Comparison of ENCODE assay signal across 10 cellular contexts in genomic region chr2:46937457-46937856, GRCh38. TPM values are rescaled to one million over a fixed set of nuclear protein-coding genes. Genes with fewer than 3 reads are reported as not detected.
DNase-seq lines count a peak whose midpoint lies in the region; ATAC-seq and TF ChIP-seq lines count a peak whose summit lies in the region.
"Had no signal": no experiment of that assay in that cellular context is flagged by ENCODE, and none has a peak within 500 bp of the region (broad histone marks: within the 10 kb centered on the region; RNA-seq: fewer than 3 reads in every experiment).

No MANE protein-coding gene starts in this region.

- H3F3A ChIP-seq in Loucy (ENCODE audit: low read depth): no peaks in the 10 kb centered on the region

- H3K36me3 Mint-ChIP-seq in osteocyte (ENCODE audit: unreplicated experiment): no peaks in the 10 kb centered on the region

- no peaks in the 10 kb centered on the region for H3K9me3 ChIP-seq in Loucy (ENCODE audit: insufficient read depth, low read depth, low read length)
- H3K9me3 ChIP-seq: gastrocnemius medialis, stomach had no signal

- DNase-seq in EH (ENCODE audit: low read depth) (peak; percentile 31), choroid plexus epithelial cell (ENCODE audit: low read depth) (peak; percentile 33), osteocyte (ENCODE audit: extremely low spot score, unreplicated experiment) (no peak), NCI-H748 (lab: John Stamatoyannopoulos, UW; ENCODE audit: unreplicated experiment) (no peak)
- DNase-seq: gastrocnemius medialis, NCI-H524, stomach had no signal

- H3K27me3 ChIP-seq in Loucy (ENCODE audit: insufficient read depth, low read length, poor library complexity, severe bottlenecking): no peaks in the 10 kb centered on the region
- H3K27me3 ChIP-seq: gastrocnemius medialis, stomach had no signal

- H3K4me1 Mint-ChIP-seq in osteocyte (ENCODE audit: unreplicated experiment): peaks cover 20% of the 10 kb centered on the region

- H3K27ac Mint-ChIP-seq in osteocyte (ENCODE audit: unreplicated experiment): peak overlapping the region; percentile 8

- no peak overlapping the region for H2AFZ ChIP-seq in Loucy (ENCODE audit: low read length)

- TF ChIP-seq CTCF in Loucy (conservative IDR thresholded peaks at IDR 0.05; ENCODE audit: low read length) (peak; percentile 70), choroid plexus epithelial cell (conservative IDR thresholded peaks at IDR 0.05; ENCODE audit: low read depth, low read length) (peak; percentile 48), osteocyte (IDR thresholded peaks at IDR 0.05) (peak; percentile 52)

- peaks cover 22% of the 10 kb centered on the region for H3K4me1 ChIP-seq in Loucy (ENCODE audit: insufficient read depth, low read length, poor library complexity, severe bottlenecking)

- ATAC-seq in HG02588 (IDR thresholded peaks at IDR 0.05; ENCODE audit: unreplicated experiment) (no peak), HG03469 (IDR thresholded peaks at IDR 0.05; ENCODE audit: unreplicated experiment) (no peak)
- ATAC-seq: gastrocnemius medialis had no signal

- H3K27me3 Mint-ChIP-seq in osteocyte (ENCODE audit: unreplicated experiment): no peaks in the 10 kb centered on the region

- H3K9ac ChIP-seq in Loucy (ENCODE audit: low read depth, low read length, poor library complexity, severe bottlenecking): no peak overlapping the region

- no peak overlapping the region for H3K4me3 Mint-ChIP-seq in osteocyte (ENCODE audit: unreplicated experiment)

- H3K36me3 ChIP-seq in Loucy (ENCODE audit: insufficient read depth, low read length): no peaks in the 10 kb centered on the region
- H3K36me3 ChIP-seq: gastrocnemius medialis, stomach had no signal

- no peaks in the 10 kb centered on the region for H3K9me3 Mint-ChIP-seq in osteocyte (ENCODE audit: unreplicated experiment)

- H4K20me1 ChIP-seq in Loucy (ENCODE audit: insufficient read depth, low read length, poor library complexity, severe bottlenecking): no peaks in the 10 kb centered on the region

- H3K4me3 ChIP-seq in Loucy (ENCODE audit: low read length, poor library complexity, severe bottlenecking): no peak overlapping the region
- H3K4me3 ChIP-seq in choroid plexus epithelial cell (ENCODE audit: low read depth, low read length): no peak overlapping the region
- H3K4me3 ChIP-seq: gastrocnemius medialis, stomach had no signal

- no peaks in the 10 kb centered on the region for H3K9me2 ChIP-seq in Loucy (replicated peaks; ENCODE audit: low read depth, low read length)

- H3K79me2 ChIP-seq in Loucy (ENCODE audit: insufficient read depth, low read length): peaks cover 13% of the 10 kb centered on the region

- H3K4me2 ChIP-seq in Loucy (ENCODE audit: low read depth, low read length, poor library complexity, severe bottlenecking): no peak overlapping the region

RNA-seq across cellular contexts. Expression of gene TTC7A, which starts 3.6 kb away (rescaled TPM):
- total RNA-seq in osteocyte: 17.8 and 20.0 TPM in 2 replicates

RNA-seq across cellular contexts. Expression of gene MCFD2, which starts 21.9 kb away (rescaled TPM):
- 97.6 and 106 TPM in 2 replicates for total RNA-seq in osteocyte

Comparison
In these comparisons a context has a peak if more than half of its experiments do, and no peak if none do; other contexts are left out.
1. DNase-seq: peak in EH (single experiment) and choroid plexus epithelial cell (single experiment); none in osteocyte (single experiment) and NCI-H748 (single experiment).
2. Peak in every context shown above with its lines, with median percentiles within 50 percentile points of each other: CTCF ChIP-seq.